1 cellular context compared by ENCODE assay signal in the genomic region with DNA sequence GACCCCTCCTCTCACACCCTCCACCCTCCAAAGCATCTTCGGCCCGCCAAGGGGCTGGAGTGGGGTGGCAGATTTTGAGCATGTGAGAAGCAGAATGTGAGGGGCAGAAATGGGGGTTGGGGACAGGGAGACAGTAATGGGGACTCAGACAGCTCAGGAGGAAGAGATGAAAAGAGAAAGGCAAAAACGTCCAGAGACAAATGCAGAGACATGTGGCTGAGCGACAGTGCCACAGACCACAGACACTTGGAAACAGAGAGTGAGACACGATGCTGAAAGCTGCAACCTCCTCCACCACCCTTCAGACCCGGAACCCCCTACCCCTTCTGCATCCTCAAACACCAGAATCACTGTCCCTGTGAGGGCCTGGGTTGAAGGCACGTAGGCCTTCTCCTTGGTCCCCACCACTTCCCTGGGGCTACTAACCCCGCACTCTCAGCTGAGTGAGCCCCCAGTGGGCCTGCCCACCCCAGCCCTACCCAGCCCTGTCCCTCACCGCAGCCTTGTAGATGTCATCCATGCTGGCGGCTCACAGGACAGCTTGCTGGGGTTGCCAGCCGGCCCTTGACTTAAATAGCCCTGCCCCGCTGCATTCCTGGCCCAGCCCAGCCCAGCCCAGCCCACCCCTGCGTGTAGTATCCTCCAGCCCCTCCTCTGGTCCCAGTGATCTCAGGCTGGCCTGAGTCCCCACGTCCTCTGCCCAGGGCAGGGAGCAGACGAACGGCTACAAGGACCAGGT.
TF ChIP-seq lines count a peak whose summit lies in the region.

TNNC1 (minus strand) TSS at position 546 of the 739 bp plus-strand sequence; CDS start at position 520, 26 bp downstream.

TF ChIP-seq in HepG2, 621 proteins besides CTCF, POLR2A, EP300 and RAD21 (continued from another document):
- TF ChIP-seq LRRFIP1 (CRISPR knock-in tag; conservative IDR thresholded peaks at IDR 0.05) (no peak), RARA (CRISPR knock-in tag; IDR thresholded peaks at IDR 0.05) (no peak), ZFX (CRISPR knock-in tag; IDR thresholded peaks at IDR 0.05; ENCODE audit: low read depth) (peak; percentile 54; the same call in 1 of the 2 replicates), REXO4 (CRISPR knock-in tag; IDR thresholded peaks at IDR 0.05; ENCODE audit: borderline replicate concordance) (no peak), SAP130 (CRISPR knock-in tag; IDR thresholded peaks at IDR 0.05; ENCODE audit: low read depth) (peak; percentile 63; the same call in 1 of the 2 replicates), ZNF292 (CRISPR knock-in tag; IDR thresholded peaks at IDR 0.05; ENCODE audit: borderline replicate concordance, low read depth) (peak; percentile 55; the same call in 1 of the 2 replicates), MYC (CRISPR knock-in tag; IDR thresholded peaks at IDR 0.05; ENCODE audit: borderline replicate concordance) (0 out of 2 replicates have a peak, but pooled peaks have one; percentile 20), ZNF572 (CRISPR knock-in tag; IDR thresholded peaks at IDR 0.05) (0 out of 2 replicates have a peak, but pooled peaks have one; percentile 10), TEAD3 (CRISPR knock-in tag; optimal IDR thresholded peaks at IDR 0.05; ENCODE audit: borderline replicate concordance) (peak; percentile 67), ZNF709 (CRISPR knock-in tag; IDR thresholded peaks at IDR 0.05) (0 out of 2 replicates have a peak, but pooled peaks have one; percentile 25), ZMAT3 (CRISPR knock-in tag; conservative IDR thresholded peaks at IDR 0.05) (0 out of 2 replicates have a peak, but pooled peaks have one; percentile 66), ZNF496 (CRISPR knock-in tag; IDR thresholded peaks at IDR 0.05; ENCODE audit: insufficient replicate concordance) (no peak)
- TF ChIP-seq, protein P1, sequence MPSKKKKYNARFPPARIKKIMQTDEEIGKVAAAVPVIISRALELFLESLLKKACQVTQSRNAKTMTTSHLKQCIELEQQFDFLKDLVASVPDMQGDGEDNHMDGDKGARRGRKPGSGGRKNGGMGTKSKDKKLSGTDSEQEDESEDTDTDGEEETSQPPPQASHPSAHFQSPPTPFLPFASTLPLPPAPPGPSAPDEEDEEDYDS (CRISPR knock-in tag; IDR thresholded peaks at IDR 0.05), result peak; percentile 87
- TF ChIP-seq, protein P2, sequence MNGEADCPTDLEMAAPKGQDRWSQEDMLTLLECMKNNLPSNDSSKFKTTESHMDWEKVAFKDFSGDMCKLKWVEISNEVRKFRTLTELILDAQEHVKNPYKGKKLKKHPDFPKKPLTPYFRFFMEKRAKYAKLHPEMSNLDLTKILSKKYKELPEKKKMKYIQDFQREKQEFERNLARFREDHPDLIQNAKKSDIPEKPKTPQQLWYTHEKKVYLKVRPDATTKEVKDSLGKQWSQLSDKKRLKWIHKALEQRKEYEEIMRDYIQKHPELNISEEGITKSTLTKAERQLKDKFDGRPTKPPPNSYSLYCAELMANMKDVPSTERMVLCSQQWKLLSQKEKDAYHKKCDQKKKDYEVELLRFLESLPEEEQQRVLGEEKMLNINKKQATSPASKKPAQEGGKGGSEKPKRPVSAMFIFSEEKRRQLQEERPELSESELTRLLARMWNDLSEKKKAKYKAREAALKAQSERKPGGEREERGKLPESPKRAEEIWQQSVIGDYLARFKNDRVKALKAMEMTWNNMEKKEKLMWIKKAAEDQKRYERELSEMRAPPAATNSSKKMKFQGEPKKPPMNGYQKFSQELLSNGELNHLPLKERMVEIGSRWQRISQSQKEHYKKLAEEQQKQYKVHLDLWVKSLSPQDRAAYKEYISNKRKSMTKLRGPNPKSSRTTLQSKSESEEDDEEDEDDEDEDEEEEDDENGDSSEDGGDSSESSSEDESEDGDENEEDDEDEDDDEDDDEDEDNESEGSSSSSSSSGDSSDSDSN (CRISPR knock-in tag; IDR thresholded peaks at IDR 0.05), result peak; percentile 56
